Comparison of ENCODE assay signal across 12 cellular contexts in genomic region chr20:23255658-23256385, GRCh38.
DNase-seq lines count a peak whose midpoint lies in the region; ATAC-seq and TF ChIP-seq lines count a peak whose summit lies in the region.
"Had no signal": no experiment of that assay in that cellular context is flagged by ENCODE, and none has a peak within 500 bp of the region (broad histone marks: within the 10 kb centered on the region; RNA-seq: fewer than 3 reads in every experiment).

No MANE protein-coding gene starts in this region.

- H3K27ac ChIP-seq in right atrium auricular region (no peak overlapping the region), SJSA1 (peak overlapping the region; percentile 34), upper lobe of left lung (peak overlapping the region in 3 of 4 donors; percentile 24 to 46 (median 28))
- H3K27ac ChIP-seq: tibial nerve had no signal

- DNase-seq in right atrium auricular region (ENCODE audit: low spot score): peak; percentile 36
- DNase-seq in cardiac septum (ENCODE audit: low spot score): no peak
- DNase-seq in SJSA1 (ENCODE audit: low read depth in 1 of 2, low spot score in 2 of 2): peak; percentile 61 to 67
- DNase-seq in hepatic stellate cell (ENCODE audit: low spot score): peak; percentile 35
- peak in 1 of 2 donors; percentile 26 for DNase-seq in upper lobe of left lung
- no peak for DNase-seq in SKM-1 treated with dmso at 0.1 percent for 144 hours (lab: John Stamatoyannopoulos, UW; ENCODE audit: unreplicated experiment)
- DNase-seq in activated CD4-positive, alpha-beta T cell treated with anti-CD3 and anti-CD28 coated beads, Interleukin-2, amount 50 U/mL, for 4 hours: no peak
- DNase-seq: activated CD4-positive, alpha-beta T cell treated with anti-CD3 and anti-CD28 coated beads, Interleukin-2, amount 10 ng/mL, durations not matched to agents 7 days and 5 days; activated T-cell treated with anti-CD3 and anti-CD28 coated beads, Interleukin-2, amount 50 U/mL, for 1 hour; DMS 273 treated with DMSO at 0.1 percent for 48 hours had no signal

- intact Hi-C loops in cardiac septum (cut with DNase I): no loop called here

- WGBS in upper lobe of left lung, 2 donors: 54 to 77% methylated on average over 2 to 6 of the region's 6 CpGs

- H3K36me3 ChIP-seq in right atrium auricular region (no peaks in the 10 kb centered on the region), SJSA1 (no peaks in the 10 kb centered on the region), upper lobe of left lung (no peaks in the 10 kb centered on the region)
- H3K36me3 ChIP-seq: tibial nerve had no signal

- no peaks in the 10 kb centered on the region for H3K27me3 ChIP-seq in right atrium auricular region
- no peaks in the 10 kb centered on the region for H3K27me3 ChIP-seq in SJSA1 (replicated peaks)
- no peaks in the 10 kb centered on the region for H3K27me3 ChIP-seq in upper lobe of left lung
- H3K27me3 ChIP-seq: tibial nerve had no signal

- H3K9me3 ChIP-seq in right atrium auricular region (no peaks in the 10 kb centered on the region), SJSA1 (replicated peaks) (no peaks in the 10 kb centered on the region), upper lobe of left lung (no peaks in the 10 kb centered on the region)
- H3K9me3 ChIP-seq: tibial nerve had no signal

- no peak for ATAC-seq in upper lobe of left lung (ENCODE audit: low FRiP score in 2 of 2)
- ATAC-seq in GM18505 (IDR thresholded peaks at IDR 0.05; ENCODE audit: unreplicated experiment): no peak

- TF ChIP-seq POLR2A in upper lobe of left lung (IDR thresholded peaks at IDR 0.05) (no peak), GM18505 (IDR thresholded peaks at IDR 0.05; ENCODE audit: borderline replicate concordance, extremely low read depth, insufficient read depth, insufficient read length) (no peak)

- H3K4me1 ChIP-seq in right atrium auricular region: peaks cover 0 to 22% of the 10 kb centered on the region in 2 donors
- peaks cover 46% of the 10 kb centered on the region for H3K4me1 ChIP-seq in SJSA1 (replicated peaks)
- H3K4me1 ChIP-seq in upper lobe of left lung: peaks cover 23 to 39% (median 33%) of the 10 kb centered on the region in 4 donors

- H3K4me3 ChIP-seq in right atrium auricular region: no peak overlapping the region
- no peak overlapping the region for H3K4me3 ChIP-seq in SJSA1
- no peak overlapping the region for H3K4me3 ChIP-seq in upper lobe of left lung
- H3K4me3 ChIP-seq: tibial nerve had no signal

- no peak for TF ChIP-seq CTCF in right atrium auricular region (IDR thresholded peaks at IDR 0.05)
- TF ChIP-seq CTCF in upper lobe of left lung (IDR thresholded peaks at IDR 0.05): no peak

- TF ChIP-seq EP300 in upper lobe of left lung (IDR thresholded peaks at IDR 0.05): no peak

Comparison
In these comparisons a context has a peak if more than half of its experiments do, and no peak if none do; other contexts are left out.
1. DNase-seq: peak in right atrium auricular region (single experiment), SJSA1 (2 of 2) and hepatic stellate cell (single experiment); none in cardiac septum (single experiment), SKM-1 treated with dmso at 0.1 percent for 144 hours (single experiment) and activated CD4-positive, alpha-beta T cell treated with anti-CD3 and anti-CD28 coated beads, Interleukin-2, amount 50 U/mL, for 4 hours (0 of 2).
2. H3K27ac ChIP-seq: peak in SJSA1 (single experiment) and upper lobe of left lung (3 of 4); none in right atrium auricular region (0 of 2).